In genomic region chr6:139122823-139123222, GRCh38 we compare ENCODE assay signal across 2 cellular contexts.
TF ChIP-seq lines count a peak whose summit lies in the region.

No MANE protein-coding gene starts in this region.

TF ChIP-seq in GM12891, 5 proteins besides CTCF, POLR2A, EP300 and RAD21:
- TF ChIP-seq SPI1 (IDR thresholded peaks at IDR 0.05; ENCODE audit: low read depth, low read length), result peak; percentile 73

TF ChIP-seq in GM12878, 131 proteins besides CTCF, POLR2A, EP300 and RAD21:
- peak; percentile 63 for TF ChIP-seq SPI1 (IDR thresholded peaks at IDR 0.05; ENCODE audit: borderline replicate concordance, insufficient read depth, low read depth, low read length)
TF ChIP-seq in GM12878: peak in this region for 1; not testable (repeated sequence) for 130.
